18 cellular contexts compared by ENCODE assay signal in the genomic region with DNA sequence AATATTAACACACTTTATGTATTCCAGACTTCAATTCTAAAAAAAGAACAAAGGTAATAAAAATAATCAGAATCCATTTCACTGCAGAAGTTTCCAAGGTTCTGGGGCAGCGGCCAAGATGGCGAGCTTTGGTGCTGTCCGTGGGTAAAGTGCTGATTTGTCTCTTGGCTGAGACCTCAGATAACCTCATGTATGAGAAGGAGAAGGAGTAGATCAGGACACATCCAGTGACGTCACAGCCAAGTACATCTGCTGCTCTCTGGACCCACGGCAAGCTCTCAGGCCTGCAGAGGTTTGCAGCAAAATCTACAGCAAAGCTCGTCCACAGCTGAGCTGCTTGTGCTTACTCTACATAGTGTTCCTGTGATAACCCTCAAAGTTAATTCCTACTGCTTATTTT.
DNase-seq lines count a peak whose midpoint lies in the region; ATAC-seq and TF ChIP-seq lines count a peak whose summit lies in the region.
"Had no signal": no experiment of that assay in that cellular context is flagged by ENCODE, and none has a peak within 500 bp of the region (broad histone marks: within the 10 kb centered on the region; RNA-seq: fewer than 3 reads in every experiment).

No MANE protein-coding gene starts in this region.

- intact Hi-C loops in heart left ventricle (cut with DNase I) (no loop called here), psoas muscle (cut with DNase I) (no loop called here)

- H3K4me1 ChIP-seq in heart left ventricle (peaks cover 0 to 45% (median 11%) of the 10 kb centered on the region in 12 donors), psoas muscle (peaks cover 20% of the 10 kb centered on the region)

- 41 to 55% (median 45%) methylated on average over 6 of the region's 6 CpGs for WGBS in heart left ventricle, 4 donors
- 22 to 27% (median 25%) methylated on average over 6 of the region's 6 CpGs for WGBS in psoas muscle, 3 donors

- TF ChIP-seq CTCF in heart left ventricle (IDR thresholded peaks at IDR 0.05) (no peak), psoas muscle (IDR thresholded peaks at IDR 0.05) (no peak)

- no peak for TF ChIP-seq POLR2A in heart left ventricle (IDR thresholded peaks at IDR 0.05)

- DNase-seq in NCI-H2227 treated with DMSO at 0.1 percent for 48 hours (lab: John Stamatoyannopoulos, UW), result peak; percentile 6
- DNase-seq in NCI-H2227 (lab: John Stamatoyannopoulos, UW; ENCODE audit: unreplicated experiment), result no peak
- DNase-seq in SHP77 treated with DMSO at 0.1 percent for 48 hours (lab: John Stamatoyannopoulos, UW), result peak; percentile 36
- peak in 3 of 5 donors; percentile 10 to 61 (median 26) for DNase-seq in heart left ventricle
- DNase-seq in psoas muscle, result no peak
- DNase-seq in midbrain (lab: John Stamatoyannopoulos, UW), result no peak
- DNase-seq in T-helper 2 cell, result no peak
- no peak for DNase-seq in NCI-H2081 treated with DMSO at 0.1 percent for 48 hours (lab: John Stamatoyannopoulos, UW)
- DNase-seq: 8988T; activated CD4-positive, alpha-beta T cell treated with anti-CD3 and anti-CD28 coated beads for 36 hours; activated naive CD4-positive, alpha-beta T cell treated with anti-CD3 and anti-CD28 coated beads for 36 hours; activated T-cell treated with anti-CD3 and anti-CD28 coated beads, Interleukin-2, amount 50 U/mL, for 48 hours; central memory CD4-positive, alpha-beta T cell; DMS79 treated with DMSO at 0.1 percent for 48 hours; dorsolateral prefrontal cortex; NCI-H1105 treated with DMSO at 0.1 percent for 48 hours; NCI-H526; stimulated activated CD4-positive, alpha-beta T cell treated with anti-CD3 and anti-CD28 coated beads, Interleukin-12 subunit alpha, Interleukin-12 subunit beta, amount 100 ng/mL, for 4 hours had no signal

- H3K27ac ChIP-seq in heart left ventricle (no peak overlapping the region), psoas muscle (no peak overlapping the region)
- H3K27ac ChIP-seq: dorsolateral prefrontal cortex had no signal

- H3K9me3 ChIP-seq in heart left ventricle, result peaks cover 0 to 4% (median 0%) of the 10 kb centered on the region in 12 donors
- H3K9me3 ChIP-seq in psoas muscle, result no peaks in the 10 kb centered on the region

- no peaks in the 10 kb centered on the region for H3K27me3 ChIP-seq in heart left ventricle
- H3K27me3 ChIP-seq in psoas muscle (ENCODE audit: insufficient read depth in 3 of 3, low read length in 2 of 3), result no peaks in the 10 kb centered on the region
- H3K27me3 ChIP-seq: dorsolateral prefrontal cortex had no signal

- H3K36me3 ChIP-seq in heart left ventricle (no peaks in the 10 kb centered on the region), psoas muscle (ENCODE audit: insufficient read depth in 1 of 2, low read depth in 1 of 2) (no peaks in the 10 kb centered on the region)

- ATAC-seq in heart left ventricle (peak; percentile 53 to 89 (median 78)), psoas muscle (peak in 3 of 4 donors; percentile 33 to 69 (median 59))
- ATAC-seq: activated CD4-positive, alpha-beta T cell treated with anti-CD3 and anti-CD28 coated beads for 36 hours had no signal

- H3K4me3 ChIP-seq in heart left ventricle (no peak overlapping the region), psoas muscle (no peak overlapping the region)
- H3K4me3 ChIP-seq: dorsolateral prefrontal cortex had no signal

Comparison
In these comparisons a context has a peak if more than half of its experiments do, and no peak if none do; other contexts are left out.
1. DNase-seq: peak in NCI-H2227 treated with DMSO at 0.1 percent for 48 hours (single experiment), SHP77 treated with DMSO at 0.1 percent for 48 hours (single experiment) and heart left ventricle (3 of 5); none in NCI-H2227 (single experiment), psoas muscle (0 of 2), midbrain (single experiment), T-helper 2 cell (0 of 5) and NCI-H2081 treated with DMSO at 0.1 percent for 48 hours (single experiment).